Comparison of ENCODE assay signal across 17 cellular contexts in genomic region chr16:30374538-30374937, GRCh38. TPM values are rescaled to one million over a fixed set of nuclear protein-coding genes. Genes with fewer than 3 reads are reported as not detected.
DNase-seq lines count a peak whose midpoint lies in the region; ATAC-seq and TF ChIP-seq lines count a peak whose summit lies in the region.
"Had no signal": no experiment of that assay in that cellular context is flagged by ENCODE, and none has a peak within 500 bp of the region (broad histone marks: within the 10 kb centered on the region; RNA-seq: fewer than 3 reads in every experiment).

A gene with protein sequence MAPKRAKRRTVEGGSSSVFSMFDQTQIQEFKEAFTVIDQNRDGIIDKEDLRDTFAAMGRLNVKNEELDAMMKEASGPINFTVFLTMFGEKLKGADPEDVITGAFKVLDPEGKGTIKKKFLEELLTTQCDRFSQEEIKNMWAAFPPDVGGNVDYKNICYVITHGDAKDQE (plus strand): TSS chr16:30374802. CDS start chr16:30374858, 56 bp downstream.

- intact Hi-C loops in lower leg skin (cut with DNase I; ENCODE audit: low total_unique reads) = no loop called here

- ATAC-seq in stimulated activated naive CD8-positive, alpha-beta T cell treated with anti-CD3 and anti-CD28 coated beads, Interleukin-15, Interleukin-2, amounts not matched to agents 100 U/mL and 50 U/mL, for 24 hours = no peak
- ATAC-seq in activated naive CD8-positive, alpha-beta T cell treated with anti-CD3 and anti-CD28 coated beads, Interleukin-2, amount 50 U/mL, for 24 hours = no peak
- no peak for ATAC-seq in naive B cell (ENCODE audit: low read depth in 2 of 2)
- no peak for ATAC-seq in GM18873 (IDR thresholded peaks at IDR 0.05; ENCODE audit: low FRiP score, unreplicated experiment)

- TF ChIP-seq POLR2A in lower leg skin (IDR thresholded peaks at IDR 0.05) = no peak

- peaks cover 4% of the 10 kb centered on the region for H3K36me3 Mint-ChIP-seq in stimulated activated naive CD8-positive, alpha-beta T cell treated with anti-CD3 and anti-CD28 coated beads, Interleukin-15, Interleukin-2, amounts not matched to agents 100 ng/mL and 50 ng/mL, for 24 hours (ENCODE audit: low read depth)
- H3K36me3 Mint-ChIP-seq in activated naive CD8-positive, alpha-beta T cell treated with anti-CD3 and anti-CD28 coated beads, Interleukin-2, amount 50 U/mL, for 24 hours (ENCODE audit: low read depth) = peaks cover 12% of the 10 kb centered on the region
- H3K36me3 Mint-ChIP-seq in naive B cell (no peaks in the 10 kb centered on the region), type B pancreatic cell (no peaks in the 10 kb centered on the region)

- peaks cover 49% of the 10 kb centered on the region for H3K4me1 Mint-ChIP-seq in stimulated activated naive CD8-positive, alpha-beta T cell treated with anti-CD3 and anti-CD28 coated beads, Interleukin-15, Interleukin-2, amounts not matched to agents 100 ng/mL and 50 ng/mL, for 24 hours (ENCODE audit: low read depth)
- H3K4me1 Mint-ChIP-seq in activated naive CD8-positive, alpha-beta T cell treated with anti-CD3 and anti-CD28 coated beads, Interleukin-2, amount 50 U/mL, for 24 hours = peaks cover 42% of the 10 kb centered on the region
- H3K4me1 Mint-ChIP-seq in naive B cell (peaks cover 25 to 49% (median 47%) of the 10 kb centered on the region in 3 donors), type B pancreatic cell (ENCODE audit: unreplicated experiment) (peaks cover 18% of the 10 kb centered on the region)

- H3K27ac Mint-ChIP-seq in stimulated activated naive CD8-positive, alpha-beta T cell treated with anti-CD3 and anti-CD28 coated beads, Interleukin-15, Interleukin-2, amounts not matched to agents 100 ng/mL and 50 ng/mL, for 24 hours = peak within 1 kb of the TSS; percentile 71
- peak within 1 kb of the TSS; percentile 65 for H3K27ac Mint-ChIP-seq in activated naive CD8-positive, alpha-beta T cell treated with anti-CD3 and anti-CD28 coated beads, Interleukin-2, amount 50 U/mL, for 24 hours
- H3K27ac Mint-ChIP-seq in naive B cell = peak within 1 kb of the TSS in 4 of 6 donors; percentile 8 to 100 (median 88)
- H3K27ac Mint-ChIP-seq in type B pancreatic cell = peak within 1 kb of the TSS; percentile 72

- H3K4me3 Mint-ChIP-seq in stimulated activated naive CD8-positive, alpha-beta T cell treated with anti-CD3 and anti-CD28 coated beads, Interleukin-15, Interleukin-2, amounts not matched to agents 100 ng/mL and 50 ng/mL, for 24 hours = no peak within 1 kb of the TSS
- no peak within 1 kb of the TSS for H3K4me3 Mint-ChIP-seq in activated naive CD8-positive, alpha-beta T cell treated with anti-CD3 and anti-CD28 coated beads, Interleukin-2, amount 50 U/mL, for 24 hours
- H3K4me3 Mint-ChIP-seq in naive B cell = peak within 1 kb of the TSS in 5 of 8 donors; percentile 16 to 70 (median 37)
- no peak within 1 kb of the TSS for H3K4me3 Mint-ChIP-seq in type B pancreatic cell

- WGBS in lower leg skin, 2 donors = 77 to 84% methylated on average over 6 of the region's 6 CpGs

- no peak for DNase-seq in stimulated activated naive CD8-positive, alpha-beta T cell treated with anti-CD3 and anti-CD28 coated beads, Interleukin-15, Interleukin-2, amounts not matched to agents 100 U/mL and 50 U/mL, for 24 hours
- DNase-seq in activated naive CD8-positive, alpha-beta T cell treated with anti-CD3 and anti-CD28 coated beads, Interleukin-2, amount 50 U/mL, for 24 hours = no peak
- no peak for DNase-seq in naive B cell
- DNase-seq in type B pancreatic cell (ENCODE audit: extremely low spot score, unreplicated experiment) = no peak
- DNase-seq in AG08396 (ENCODE audit: low spot score) = no peak
- no peak for DNase-seq in lower leg skin (ENCODE audit: low spot score in 2 of 2)
- DNase-seq: DMS79; effector CD4-positive, alpha-beta T cell; KBM-7; NCI-H1092 treated with DMSO at 0.1 percent for 48 hours; NCI-H226; SIG-M5 had no signal

- H3K9me3 Mint-ChIP-seq in stimulated activated naive CD8-positive, alpha-beta T cell treated with anti-CD3 and anti-CD28 coated beads, Interleukin-15, Interleukin-2, amounts not matched to agents 100 ng/mL and 50 ng/mL, for 24 hours = no peaks in the 10 kb centered on the region
- no peaks in the 10 kb centered on the region for H3K9me3 Mint-ChIP-seq in activated naive CD8-positive, alpha-beta T cell treated with anti-CD3 and anti-CD28 coated beads, Interleukin-2, amount 50 U/mL, for 24 hours
- H3K9me3 Mint-ChIP-seq in naive B cell (no peaks in the 10 kb centered on the region), type B pancreatic cell (no peaks in the 10 kb centered on the region)

- no peaks in the 10 kb centered on the region for H3K27me3 Mint-ChIP-seq in stimulated activated naive CD8-positive, alpha-beta T cell treated with anti-CD3 and anti-CD28 coated beads, Interleukin-15, Interleukin-2, amounts not matched to agents 100 ng/mL and 50 ng/mL, for 24 hours
- H3K27me3 Mint-ChIP-seq in activated naive CD8-positive, alpha-beta T cell treated with anti-CD3 and anti-CD28 coated beads, Interleukin-2, amount 50 U/mL, for 24 hours = peaks cover 4% of the 10 kb centered on the region
- H3K27me3 Mint-ChIP-seq in naive B cell = no peaks in the 10 kb centered on the region
- no peaks in the 10 kb centered on the region for H3K27me3 Mint-ChIP-seq in type B pancreatic cell

- TF ChIP-seq CTCF in type B pancreatic cell (conservative IDR thresholded peaks at IDR 0.05) = no peak
- no peak for TF ChIP-seq CTCF in lower leg skin (IDR thresholded peaks at IDR 0.05)

- H3K4me3 ChIP-seq in lower leg skin (ENCODE audit: low read depth, poor library complexity, severe bottlenecking) = no peak within 1 kb of the TSS
- H3K4me3 ChIP-seq: lung, suprapubic skin had no signal

RNA-seq across cellular contexts. Expression of the gene that starts here (rescaled TPM):
- not detected for polyA plus RNA-seq in naive B cell (ENCODE audit: low read depth in 6 of 6)
- total RNA-seq in type B pancreatic cell (ENCODE audit: low replicate concordance) (10.4 and 21.7 TPM in 2 replicates), lower leg skin (1 to 10 TPM in 1 of 4 donors, under 1 TPM in 1, not detected in 2; 0.79 to 2.1 TPM)
- total RNA-seq: lung, osteocyte, suprapubic skin had no signal

Comparison
In these comparisons a context has a peak if more than half of its experiments do, and no peak if none do; other contexts are left out.
1. H3K4me3 Mint-ChIP-seq: peak in naive B cell (5 of 8); none in stimulated activated naive CD8-positive, alpha-beta T cell treated with anti-CD3 and anti-CD28 coated beads, Interleukin-15, Interleukin-2, amounts not matched to agents 100 ng/mL and 50 ng/mL, for 24 hours (single experiment), activated naive CD8-positive, alpha-beta T cell treated with anti-CD3 and anti-CD28 coated beads, Interleukin-2, amount 50 U/mL, for 24 hours (single experiment) and type B pancreatic cell (single experiment).
2. Peak in every context shown above with its lines, with median percentiles within 50 percentile points of each other: H3K27ac Mint-ChIP-seq.